ENCODE assay signal across 18 cellular contexts in genomic region chr10:125236091-125236490, GRCh38.
"Had no signal": no experiment of that assay in that cellular context is flagged by ENCODE, and none has a peak within 500 bp of the region (broad histone marks: within the 10 kb centered on the region; RNA-seq: fewer than 3 reads in every experiment).

No MANE protein-coding gene starts in this region.

- H3K27ac Mint-ChIP-seq: dendritic cell treated with granulocyte-macrophage colony-stimulating factor and Interleukin-4, amounts not matched to agents 40 ng/mL and 50 ng/mL, for 4 days; mesothelial cell of epicardium had no signal

- H3K27me3 ChIP-seq: colonic mucosa, esophagus muscularis mucosa, gastrocnemius medialis, left lung had no signal

- ATAC-seq: gastrocnemius medialis, heart right ventricle, left cardiac atrium, left lung, left ventricle myocardium superior, lower lobe of right lung, mucosa of descending colon had no signal

- H3K4me1 ChIP-seq: colonic mucosa, esophagus muscularis mucosa, gastrocnemius medialis, heart right ventricle, left lung, lower lobe of right lung had no signal

- DNase-seq: colonic mucosa; cortex of kidney; effector memory CD4-positive, alpha-beta T cell; foreskin melanocyte; gastrocnemius medialis; glutamatergic neuron; head of caudate nucleus; heart right ventricle; hippocampal formation; left cardiac atrium; left lung; left ventricle myocardium superior; lower lobe of right lung; mesenchymal stem cell; mucosa of descending colon had no signal

- H3K4me3 Mint-ChIP-seq: dendritic cell treated with granulocyte-macrophage colony-stimulating factor and Interleukin-4, amounts not matched to agents 40 ng/mL and 50 ng/mL, for 4 days; mesothelial cell of epicardium had no signal

- H3K36me3 ChIP-seq: colonic mucosa, esophagus muscularis mucosa, gastrocnemius medialis, heart right ventricle, left lung, lower lobe of right lung had no signal

- H3K27ac ChIP-seq: colonic mucosa, esophagus muscularis mucosa, gastrocnemius medialis, heart right ventricle, left lung, lower lobe of right lung had no signal

- H3K4me3 ChIP-seq: colonic mucosa, esophagus muscularis mucosa, gastrocnemius medialis, heart right ventricle, left lung, lower lobe of right lung, mucosa of descending colon had no signal

- H3K9me3 ChIP-seq: colonic mucosa had no signal
